ENCODE assay signal across 18 cellular contexts in the genomic region with DNA sequence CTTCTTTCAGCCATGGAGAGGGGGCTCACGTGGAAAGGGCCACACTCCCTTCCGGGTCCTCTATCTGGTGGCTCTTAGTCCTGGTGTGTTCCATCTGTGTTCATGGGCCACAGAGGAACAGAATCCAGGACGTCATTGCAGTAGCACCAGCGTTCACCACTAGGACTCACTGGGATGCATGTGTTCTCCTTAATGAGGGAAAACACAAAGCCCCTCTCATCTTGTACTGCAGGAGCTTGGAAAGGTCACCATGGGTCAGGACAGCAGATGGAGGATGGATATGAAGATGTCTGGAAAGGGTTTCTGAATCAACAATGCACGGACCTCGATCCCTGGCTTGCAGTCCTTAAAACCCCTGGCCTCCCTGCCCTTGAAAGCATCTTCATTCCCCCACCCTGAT.
"Had no signal": no experiment of that assay in that cellular context is flagged by ENCODE, and none has a peak within 500 bp of the region (broad histone marks: within the 10 kb centered on the region; RNA-seq: fewer than 3 reads in every experiment).

No MANE protein-coding gene starts in this region.

- H3K27ac ChIP-seq: ascending aorta, psoas muscle, spleen had no signal

- H3K27me3 ChIP-seq: ascending aorta had no signal

- H3K9me3 Mint-ChIP-seq: dendritic cell treated with granulocyte-macrophage colony-stimulating factor and Interleukin-4, amounts not matched to agents 40 ng/mL and 50 ng/mL, for 4 days; effector memory CD8-positive, alpha-beta T cell; naive thymus-derived CD8-positive, alpha-beta T cell; stimulated activated naive B cell treated with anti-CD40 and anti-IgM and Interleukin-4, amounts not matched to agents 10 μg/mL and 1 μg/mL and 100 μg/mL, for 72 hours had no signal

- ATAC-seq: activated CD4-positive, CD25-positive, alpha-beta regulatory T cell treated with anti-CD3 and anti-CD28 coated beads, Interleukin-2, amount 50 U/mL, for 24 hours; effector memory CD8-positive, alpha-beta T cell; left cardiac atrium; mucosa of descending colon; naive thymus-derived CD8-positive, alpha-beta T cell; psoas muscle; sciatic nerve; stimulated activated naive B cell treated with anti-CD40 and anti-IgM and Interleukin-4, amounts not matched to agents 10 μg/mL and 1 μg/mL and 100 μg/mL, for 72 hours had no signal

- H3K4me3 Mint-ChIP-seq: dendritic cell treated with granulocyte-macrophage colony-stimulating factor and Interleukin-4, amounts not matched to agents 40 ng/mL and 50 ng/mL, for 4 days; effector memory CD8-positive, alpha-beta T cell; naive thymus-derived CD8-positive, alpha-beta T cell; stimulated activated naive B cell treated with anti-CD40 and anti-IgM and Interleukin-4, amounts not matched to agents 10 μg/mL and 1 μg/mL and 100 μg/mL, for 72 hours had no signal

- DNase-seq: activated T-cell treated with anti-CD3 and anti-CD28 coated beads, Interleukin-2, amount 50 U/mL, for 48 hours; caudate nucleus; effector memory CD8-positive, alpha-beta T cell; hypothalamus; left cardiac atrium; mucosa of descending colon; naive thymus-derived CD8-positive, alpha-beta T cell; occipital lobe; psoas muscle; stimulated activated CD4-positive, alpha-beta T cell treated with anti-CD3 and anti-CD28 coated beads, Interleukin-1b, Interleukin-23, amount 100 ng/mL, for 48 hours; stimulated activated naive B cell treated with anti-CD40 and anti-IgM and Interleukin-4, amounts not matched to agents 10 μg/mL and 1 μg/mL and 100 μg/mL, for 72 hours; T-helper 2 cell; trophoblast cell had no signal

- H3K27ac Mint-ChIP-seq: effector memory CD8-positive, alpha-beta T cell; naive thymus-derived CD8-positive, alpha-beta T cell; stimulated activated naive B cell treated with anti-CD40 and anti-IgM and Interleukin-4, amounts not matched to agents 10 μg/mL and 1 μg/mL and 100 μg/mL, for 72 hours had no signal

- H3K36me3 ChIP-seq: ascending aorta, spleen had no signal

- H3K4me3 ChIP-seq: ascending aorta, mucosa of descending colon, psoas muscle, spleen had no signal

- H3K4me1 ChIP-seq: ascending aorta, psoas muscle had no signal

- H3K36me3 Mint-ChIP-seq: naive thymus-derived CD8-positive, alpha-beta T cell; stimulated activated naive B cell treated with anti-CD40 and anti-IgM and Interleukin-4, amounts not matched to agents 10 μg/mL and 1 μg/mL and 100 μg/mL, for 72 hours had no signal

- H3K9me3 ChIP-seq: ascending aorta, mucosa of descending colon, psoas muscle, spleen had no signal
